9 cellular contexts compared by ENCODE assay signal in genomic region chr12:47082963-47083621, GRCh38. TPM values are rescaled to one million over a fixed set of nuclear protein-coding genes. Genes with fewer than 3 reads are reported as not detected.
DNase-seq lines count a peak whose midpoint lies in the region; ATAC-seq and TF ChIP-seq lines count a peak whose summit lies in the region.
"Had no signal": no experiment of that assay in that cellular context is flagged by ENCODE, and none has a peak within 500 bp of the region (broad histone marks: within the 10 kb centered on the region; RNA-seq: fewer than 3 reads in every experiment).

No MANE protein-coding gene starts in this region.

- H3K27me3 ChIP-seq in fibroblast of lung (ENCODE audit: control insufficient read depth, insufficient read depth, low read length) = no peaks in the 10 kb centered on the region
- H3K27me3 ChIP-seq in transverse colon = peaks cover 9% of the 10 kb centered on the region
- H3K27me3 ChIP-seq: Peyer's patch had no signal

- H3K4me2 ChIP-seq in fibroblast of lung (ENCODE audit: extremely low read depth, insufficient read depth, low read length) = no peak overlapping the region

- peaks cover 5 to 8% of the 10 kb centered on the region in 2 donors for H3K36me3 Mint-ChIP-seq in activated T-cell treated with anti-CD3 and anti-CD28 coated beads, Interleukin-2, amount 50 U/mL, for 72 hours (ENCODE audit: insufficient read depth in 2 of 2)

- in situ Hi-C loops in transverse colon (cut with MboI; ENCODE audit: low pct_ligation_motif_present in 1 of 4, low pct_unique_long_range_greater_than_20kb in 1 of 4, low sequenced_read_pairs in 3 of 4) = no loop called here

- H4K20me1 ChIP-seq in fibroblast of lung (ENCODE audit: control insufficient read depth, extremely low read depth, insufficient read depth, low read length) = no peaks in the 10 kb centered on the region

- peak overlapping the region; percentile 96 for H3K27ac Mint-ChIP-seq in activated T-cell treated with anti-CD3 and anti-CD28 coated beads, Interleukin-2, amount 50 U/mL, for 72 hours

- no peaks in the 10 kb centered on the region for H3K9me3 Mint-ChIP-seq in activated T-cell treated with anti-CD3 and anti-CD28 coated beads, Interleukin-2, amount 50 U/mL, for 72 hours

- H3K4me1 ChIP-seq in fibroblast of lung (ENCODE audit: control insufficient read depth, extremely low read depth, insufficient read depth, low read length) (peaks cover 24% of the 10 kb centered on the region), transverse colon (peaks cover 6 to 80% (median 21%) of the 10 kb centered on the region in 4 donors)

- peaks cover 66% of the 10 kb centered on the region for H3K4me1 Mint-ChIP-seq in activated T-cell treated with anti-CD3 and anti-CD28 coated beads, Interleukin-2, amount 50 U/mL, for 72 hours (ENCODE audit: low read depth)

- no peak for DNase-seq in activated T-cell treated with anti-CD3 and anti-CD28 coated beads, Interleukin-2, amount 50 U/mL, for 72 hours
- no peak for DNase-seq in activated T-cell treated with anti-CD3 and anti-CD28 coated beads for 4 hours
- no peak for DNase-seq in RWPE1 (ENCODE audit: low spot score)
- DNase-seq in fibroblast of lung (ENCODE audit: low read depth in 2 of 2) = peak; percentile 88 to 97
- no peak for DNase-seq in transverse colon
- DNase-seq: Peyer's patch had no signal

- H3K9me3 ChIP-seq in fibroblast of lung (ENCODE audit: control insufficient read depth, insufficient read depth, low read depth, low read length) = no peaks in the 10 kb centered on the region
- H3K9me3 ChIP-seq in transverse colon = no peaks in the 10 kb centered on the region
- H3K9me3 ChIP-seq: Peyer's patch had no signal

- POLR2A ChIA-PET in RWPE1 (lab: Yijun Ruan, JAX; ENCODE audit: low non-redundant PET) = no interaction called here

- no peak for ATAC-seq in activated T-cell treated with anti-CD3 and anti-CD28 coated beads, Interleukin-2, amount 50 U/mL, for 72 hours (replicated peaks in 1 of 2)
- ATAC-seq in HG03457 (IDR thresholded peaks at IDR 0.05; ENCODE audit: unreplicated experiment) (no peak), GM21576 (IDR thresholded peaks at IDR 0.05; ENCODE audit: unreplicated experiment) (no peak), GM19463 (IDR thresholded peaks at IDR 0.05; ENCODE audit: unreplicated experiment) (no peak)

- peak overlapping the region; percentile 66 to 94 for H3K4me3 Mint-ChIP-seq in activated T-cell treated with anti-CD3 and anti-CD28 coated beads, Interleukin-2, amount 50 U/mL, for 72 hours

- CTCF ChIA-PET in RWPE1 (lab: Yijun Ruan, JAX) = no interaction called here

- H3K9ac ChIP-seq in fibroblast of lung (ENCODE audit: insufficient read depth, low read length) = no peak overlapping the region

- TF ChIP-seq POLR2A in transverse colon (IDR thresholded peaks at IDR 0.05) = no peak

- peaks cover 5% of the 10 kb centered on the region for H3K79me2 ChIP-seq in fibroblast of lung (ENCODE audit: control insufficient read depth, insufficient read depth, low read length)

- no peak for TF ChIP-seq EP300 in transverse colon (IDR thresholded peaks at IDR 0.05; ENCODE audit: low read depth)

- H3K36me3 ChIP-seq in fibroblast of lung (ENCODE audit: control insufficient read depth, insufficient read depth, low read length) = no peaks in the 10 kb centered on the region
- H3K36me3 ChIP-seq in transverse colon = no peaks in the 10 kb centered on the region
- H3K36me3 ChIP-seq: Peyer's patch had no signal

- H3K27ac ChIP-seq in RWPE1 (peak overlapping the region; percentile 78), fibroblast of lung (ENCODE audit: insufficient read depth, low read length) (no peak overlapping the region), transverse colon (peak overlapping the region; percentile 88 to 93 (median 88))

- no peak overlapping the region for H2AFZ ChIP-seq in fibroblast of lung (ENCODE audit: low read length)

- no peaks in the 10 kb centered on the region for H3K27me3 Mint-ChIP-seq in activated T-cell treated with anti-CD3 and anti-CD28 coated beads, Interleukin-2, amount 50 U/mL, for 72 hours (ENCODE audit: low read depth)

- intact Hi-C loops in transverse colon (cut with DNase I; ENCODE audit: low total_unique reads) = no loop called here

- 92 to 93% methylated on average over 5 of the region's 5 CpGs for WGBS in transverse colon (ENCODE audit: low coverage in 1 of 2), 2 donors

- TF ChIP-seq CTCF in RWPE1 (conservative IDR thresholded peaks at IDR 0.05; ENCODE audit: low read depth) = no peak
- TF ChIP-seq CTCF in fibroblast of lung (conservative IDR thresholded peaks at IDR 0.05 in 1 of 2, IDR thresholded peaks at IDR 0.05 in 1 of 2; ENCODE audit: low read depth in 1 of 2, low read length in 2 of 2) = no peak
- TF ChIP-seq CTCF in transverse colon (IDR thresholded peaks at IDR 0.05) = no peak

- H3K4me3 ChIP-seq in fibroblast of lung (replicated peaks in 1 of 4; ENCODE audit: control extremely low read depth in 1 of 4, insufficient read depth in 1 of 4, low read depth in 3 of 4, low read length in 4 of 4) (no peak overlapping the region), transverse colon (no peak overlapping the region)
- H3K4me3 ChIP-seq: Peyer's patch had no signal

RNA-seq across cellular contexts. Expression of gene AMIGO2, which starts 3.3 kb away (rescaled TPM):
- total RNA-seq in activated T-cell treated with anti-CD3 and anti-CD28 coated beads, Interleukin-2, amount 50 U/mL, for 72 hours = 10 to 100 TPM; 15.1 to 18.2 TPM
- total RNA-seq in fibroblast of lung (2.3 and 6.9 TPM in 2 replicates), transverse colon (1 to 10 TPM; 4.5 to 6.7 (median 6.6) TPM)
- 8.6 and 12.4 TPM in 2 replicates for polyA plus RNA-seq in fibroblast of lung
- polyA plus RNA-seq in fibroblast of lung (2012) = 6.3 and 8.1 TPM in 2 replicates
- polyA minus RNA-seq in fibroblast of lung (ENCODE audit: low replicate concordance) = 1.1 and 3.5 TPM in 2 replicates

RNA-seq across cellular contexts. Expression of gene PCED1B, which starts 3.7 kb away (rescaled TPM):
- 10 to 100 TPM; 73.6 to 91.8 TPM for total RNA-seq in activated T-cell treated with anti-CD3 and anti-CD28 coated beads, Interleukin-2, amount 50 U/mL, for 72 hours
- total RNA-seq in fibroblast of lung = 0.26 and 0.33 TPM in 2 replicates
- polyA plus RNA-seq in fibroblast of lung = 0.49 and 0.83 TPM in 2 replicates
- polyA plus RNA-seq in fibroblast of lung (2012) = 0.80 and 1.0 TPM in 2 replicates
- 1.7 and 6.7 TPM in 2 replicates for polyA minus RNA-seq in fibroblast of lung (ENCODE audit: low replicate concordance)
- 10 to 100 TPM in 1 of 4 donors, 1 to 10 TPM in 2, not detected in 1; 2.7 to 52.0 (median 3.0) TPM for total RNA-seq in transverse colon

Comparison
In these comparisons a context has a peak if more than half of its experiments do, and no peak if none do; other contexts are left out.
1. DNase-seq: peak in fibroblast of lung (2 of 2); none in activated T-cell treated with anti-CD3 and anti-CD28 coated beads, Interleukin-2, amount 50 U/mL, for 72 hours (0 of 2), activated T-cell treated with anti-CD3 and anti-CD28 coated beads for 4 hours (single experiment), RWPE1 (single experiment) and transverse colon (single experiment).